ENCODE assay signal across 32 cellular contexts in genomic region chr3:106458952-106459351, GRCh38.
"Had no signal": no experiment of that assay in that cellular context is flagged by ENCODE, and none has a peak within 500 bp of the region (broad histone marks: within the 10 kb centered on the region; RNA-seq: fewer than 3 reads in every experiment).

No MANE protein-coding gene starts in this region.

- H3K4me1 Mint-ChIP-seq: IgD-negative memory B cell had no signal

- H3K27ac ChIP-seq: ascending aorta, SJSA1, WERI-Rb-1 had no signal

- H3K4me3 ChIP-seq: ascending aorta, MG63, SJSA1 had no signal

- H3K4me3 Mint-ChIP-seq: activated CD4-positive, alpha-beta memory T cell treated with anti-CD3 and anti-CD28 coated beads, Interleukin-2, amount 10 ng/mL, durations not matched to agents 7 days and 5 days; activated CD8-positive, alpha-beta memory T cell treated with anti-CD3 and anti-CD28 coated beads, Interleukin-2, amount 10 ng/mL, durations not matched to agents 7 days and 5 days; activated naive CD8-positive, alpha-beta T cell treated with anti-CD3 and anti-CD28 coated beads, Interleukin-2, amount 10 ng/mL, durations not matched to agents 7 days and 5 days; IgD-negative memory B cell; T-cell had no signal

- H3K27ac Mint-ChIP-seq: activated CD4-positive, alpha-beta memory T cell treated with anti-CD3 and anti-CD28 coated beads, Interleukin-2, amount 10 ng/mL, durations not matched to agents 7 days and 5 days; activated CD8-positive, alpha-beta memory T cell treated with anti-CD3 and anti-CD28 coated beads, Interleukin-2, amount 10 ng/mL, durations not matched to agents 7 days and 5 days; activated naive CD8-positive, alpha-beta T cell treated with anti-CD3 and anti-CD28 coated beads, Interleukin-2, amount 10 ng/mL, durations not matched to agents 7 days and 5 days; IgD-negative memory B cell; T-cell had no signal

- H3K9me3 ChIP-seq: ascending aorta, MG63, SJSA1 had no signal

- H3K27me3 ChIP-seq: ascending aorta, MG63, SJSA1 had no signal

- ATAC-seq: activated CD8-positive, alpha-beta memory T cell treated with anti-CD3 and anti-CD28 coated beads, Interleukin-2, amount 10 ng/mL, durations not matched to agents 7 days and 5 days; Panc1; SK-N-SH treated with all-trans-retinoic acid at 6 μM for 48 hours; T-cell had no signal

- DNase-seq: activated CD4-positive, alpha-beta memory T cell treated with anti-CD3 and anti-CD28 coated beads, Interleukin-2, amount 10 ng/mL, durations not matched to agents 7 days and 5 days; activated CD4-positive, alpha-beta T cell treated with anti-CD3 and anti-CD28 coated beads for 1 hour; activated CD4-positive, alpha-beta T cell treated with anti-CD3 and anti-CD28 coated beads for 48 hours; activated CD4-positive, CD25-positive, alpha-beta regulatory T cell; activated CD8-positive, alpha-beta memory T cell treated with anti-CD3 and anti-CD28 coated beads for 24 hours; activated CD8-positive, alpha-beta memory T cell treated with anti-CD3 and anti-CD28 coated beads, Interleukin-2, amount 10 ng/mL, durations not matched to agents 7 days and 5 days; activated CD8-positive, alpha-beta memory T cell treated with anti-CD3 and anti-CD28 coated beads, Interleukin-2, amount 50 U/mL, for 48 hours; activated effector memory CD4-positive, alpha-beta T cell treated with Interleukin-2 at 50 U/mL for 16 hours; activated naive CD4-positive, alpha-beta T cell treated with anti-CD3 and anti-CD28 coated beads, Interleukin-2, amount 50 U/mL, for 16 hours; activated naive CD8-positive, alpha-beta T cell treated with anti-CD3 and anti-CD28 coated beads, Interleukin-2, amount 10 ng/mL, durations not matched to agents 7 days and 5 days; activated T-cell treated with anti-CD3 and anti-CD28 coated beads, Interleukin-2, amount 50 U/mL, for 48 hours; amygdala; Karpas-422; KBM-7; MG63; NCI-H1048; NCI-H1436 treated with DMSO at 0.1 percent for 48 hours; NCI-H1694 treated with DMSO at 0.1 percent for 48 hours; NCI-H2029; NCI-H345; NCI-H524 treated with DMSO at 0.1 percent for 48 hours; RPMI8226; SHP77 treated with DMSO at 0.1 percent for 48 hours; T-cell; T-helper 2 cell; T-helper 9 cell; WERI-Rb-1 had no signal

- H3K27me3 Mint-ChIP-seq: activated CD4-positive, alpha-beta memory T cell treated with anti-CD3 and anti-CD28 coated beads, Interleukin-2, amount 10 ng/mL, durations not matched to agents 7 days and 5 days; activated CD8-positive, alpha-beta memory T cell treated with anti-CD3 and anti-CD28 coated beads, Interleukin-2, amount 10 ng/mL, durations not matched to agents 7 days and 5 days; activated naive CD8-positive, alpha-beta T cell treated with anti-CD3 and anti-CD28 coated beads, Interleukin-2, amount 10 ng/mL, durations not matched to agents 7 days and 5 days; IgD-negative memory B cell; T-cell had no signal

- H3K36me3 Mint-ChIP-seq: activated naive CD8-positive, alpha-beta T cell treated with anti-CD3 and anti-CD28 coated beads, Interleukin-2, amount 10 ng/mL, durations not matched to agents 7 days and 5 days; IgD-negative memory B cell; T-cell had no signal

- H3K4me1 ChIP-seq: ascending aorta, SJSA1 had no signal

- H3K36me3 ChIP-seq: ascending aorta, MG63, SJSA1, WERI-Rb-1 had no signal
